2 cellular contexts compared by ENCODE assay signal in genomic region chr13:29315847-29316246, GRCh38.
TF ChIP-seq lines count a peak whose summit lies in the region.

No MANE protein-coding gene starts in this region.

TF ChIP-seq in GM23338, 12 proteins besides CTCF, POLR2A, EP300 and RAD21:
- TF ChIP-seq ZNF462 (CRISPR knock-in tag; IDR thresholded peaks at IDR 0.05) (no peak), CREB1 (CRISPR knock-in tag; IDR thresholded peaks at IDR 0.05; ENCODE audit: low read depth) (no peak), ZNF331 (CRISPR knock-in tag; IDR thresholded peaks at IDR 0.05; ENCODE audit: low read depth) (no peak), JUNB (IDR thresholded peaks at IDR 0.05; ENCODE audit: unreplicated experiment) (no peak), REST (IDR thresholded peaks at IDR 0.05; ENCODE audit: unreplicated experiment) (no peak), STAT1 (IDR thresholded peaks at IDR 0.05; ENCODE audit: unreplicated experiment) (no peak), EZH2phosphoT487 (IDR thresholded peaks at IDR 0.05; ENCODE audit: unreplicated experiment) (no peak), ETS1 (IDR thresholded peaks at IDR 0.05) (no peak), NANOG (IDR thresholded peaks at IDR 0.05; ENCODE audit: borderline replicate concordance) (no peak), POLR2AphosphoS5 (IDR thresholded peaks at IDR 0.05; ENCODE audit: low read depth) (no peak), EZH2 (IDR thresholded peaks at IDR 0.05; ENCODE audit: low read depth, unreplicated experiment) (no peak), ZNF114 (CRISPR knock-in tag; IDR thresholded peaks at IDR 0.05) (no peak)

TF ChIP-seq in SK-N-SH, 30 proteins besides CTCF, POLR2A, EP300 and RAD21:
- TF ChIP-seq TCF12 (IDR thresholded peaks at IDR 0.05) (no peak), JUND (IDR thresholded peaks at IDR 0.05) (no peak), EZH2phosphoT487 (IDR thresholded peaks at IDR 0.05; ENCODE audit: borderline replicate concordance, low read depth) (no peak), TEAD4 (IDR thresholded peaks at IDR 0.05; ENCODE audit: borderline replicate concordance, insufficient read depth) (no peak), PBX3 (IDR thresholded peaks at IDR 0.05) (no peak), GABPA (IDR thresholded peaks at IDR 0.05; ENCODE audit: low read depth) (no peak), USF2 (IDR thresholded peaks at IDR 0.05; ENCODE audit: borderline replicate concordance, low read depth, low read length) (no peak), RCOR1 (IDR thresholded peaks at IDR 0.05; ENCODE audit: low read length) (no peak), MAX (IDR thresholded peaks at IDR 0.05; ENCODE audit: low read depth) (no peak), YY1 (IDR thresholded peaks at IDR 0.05; ENCODE audit: low read depth) (no peak), GATA2 (CRISPR knock-in tag; IDR thresholded peaks at IDR 0.05) (no peak), ELF1 (IDR thresholded peaks at IDR 0.05) (no peak), TAF1 (IDR thresholded peaks at IDR 0.05; ENCODE audit: borderline replicate concordance, low read depth, low read length) (no peak)
TF ChIP-seq in SK-N-SH: peak in this region for 0.
